8 cellular contexts compared by ENCODE assay signal in genomic region chrX:43882294-43882681, GRCh38. TPM values are rescaled to one million over a fixed set of nuclear protein-coding genes. Genes with fewer than 3 reads are reported as not detected.
A peak's percentile ranks its signal among the peaks of the same experiment; 100 is the strongest.
DNase-seq lines count a peak whose midpoint lies in the region; ATAC-seq, FAIRE-seq and TF ChIP-seq lines count a peak whose summit lies in the region.

MAOB (minus strand) TSS chrX:43882450; CDS start chrX:43882299, 151 bp downstream.

- intact Hi-C loops in breast epithelium (cut with DNase I; ENCODE audit: low total_unique reads) = no loop called here
- intact Hi-C loops in HepG2 (cut with micrococcal nuclease; ENCODE audit: unreplicated experiment) = loop anchor here (2.0 kb wide), 1 partner anchor 21 kb away; no protein-coding TSS in a partner anchor

- peak within 1 kb of the TSS; percentile 71 for H3K4me2 ChIP-seq in HepG2 (ENCODE audit: low read depth, low read length)

- H3K4me3 ChIP-seq in breast epithelium = peak within 1 kb of the TSS; percentile 35 to 68 (median 53)
- H3K4me3 ChIP-seq in HepG2 (replicated peaks in 1 of 3; ENCODE audit: insufficient read depth in 1 of 3, low read depth in 2 of 3, low read length in 3 of 3) = peak within 1 kb of the TSS; percentile 42 to 75 (median 69); a peak in 5 of 6 replicates

- peak; percentile 34 for DNase-seq in NCI-H2227 (lab: John Stamatoyannopoulos, UW; ENCODE audit: unreplicated experiment)
- DNase-seq in NCI-H2227 treated with DMSO at 0.1 percent for 48 hours (lab: John Stamatoyannopoulos, UW) = no peak
- DNase-seq in breast epithelium (ENCODE audit: low spot score in 2 of 2) = no peak
- peak; percentile 63 for DNase-seq in HepG2 (ENCODE audit: low spot score)
- peak; percentile 12 to 25 for DNase-seq in stimulated activated naive CD8-positive, alpha-beta T cell treated with anti-CD3 and anti-CD28 coated beads, Interleukin-15, amount 100 ng/mL, for 72 hours
- no peak for DNase-seq in cortex of kidney (lab: John Stamatoyannopoulos, UW)

- FAIRE-seq in HepG2 (lab: Jason Lieb, UNC) = peak; percentile 48

- TF ChIP-seq RAD21 in HepG2 (CRISPR knock-in tag; IDR thresholded peaks at IDR 0.05) = no peak

- no TSS peak for BruUV-seq in HepG2 (replicated peaks; lab: Mats Ljungman, UMichigan)

- no peaks in the 10 kb centered on the region for H3K4me1 Mint-ChIP-seq in stimulated activated naive CD8-positive, alpha-beta T cell treated with anti-CD3 and anti-CD28 coated beads, Interleukin-15, amount 100 ng/mL, for 72 hours

- no peaks in the 10 kb centered on the region for H3K9me3 ChIP-seq in breast epithelium
- H3K9me3 ChIP-seq in HepG2 (ENCODE audit: low read length) = no peaks in the 10 kb centered on the region

- H3K4me3 Mint-ChIP-seq in stimulated activated naive CD8-positive, alpha-beta T cell treated with anti-CD3 and anti-CD28 coated beads, Interleukin-15, amount 100 ng/mL, for 72 hours = peak within 1 kb of the TSS; percentile 12 to 24

- TF ChIP-seq EP300 in HepG2 (IDR thresholded peaks at IDR 0.05; ENCODE audit: low read depth in 2 of 2, low read length in 2 of 2) = peak in 1 of 2 experiments; percentile 29; a peak in 1 of 4 replicates
- no peak for TF ChIP-seq EP300 in HepG2 (CRISPR knock-in tag; IDR thresholded peaks at IDR 0.05; ENCODE audit: borderline replicate concordance)

- H3K27ac ChIP-seq in breast epithelium (peak within 1 kb of the TSS; percentile 17 to 72), HepG2 (ENCODE audit: extremely low read length, insufficient read depth, low read length) (peak within 1 kb of the TSS; percentile 91)

- no peaks in the 10 kb centered on the region for H3K79me2 ChIP-seq in HepG2 (ENCODE audit: insufficient read depth, low read length)

- TF ChIP-seq CTCF in breast epithelium (IDR thresholded peaks at IDR 0.05) (no peak), HepG2 (CRISPR knock-in tag; IDR thresholded peaks at IDR 0.05) (no peak)

- H3K27me3 ChIP-seq in breast epithelium (peaks cover 0 to 63% of the 10 kb centered on the region in 2 donors), HepG2 (ENCODE audit: control insufficient read depth in 1 of 2, insufficient read depth in 2 of 2, low read length in 2 of 2) (no peaks in the 10 kb centered on the region)

- no peak within 1 kb of the TSS for H2AFZ ChIP-seq in HepG2 (ENCODE audit: low read length)

- H3K27me3 Mint-ChIP-seq in stimulated activated naive CD8-positive, alpha-beta T cell treated with anti-CD3 and anti-CD28 coated beads, Interleukin-15, amount 100 ng/mL, for 72 hours = peaks cover 20% of the 10 kb centered on the region

- no peak within 1 kb of the TSS for H3K27ac Mint-ChIP-seq in stimulated activated naive CD8-positive, alpha-beta T cell treated with anti-CD3 and anti-CD28 coated beads, Interleukin-15, amount 100 ng/mL, for 72 hours

- no peaks in the 10 kb centered on the region for H3K36me3 ChIP-seq in breast epithelium
- H3K36me3 ChIP-seq in HepG2 (replicated peaks in 1 of 2; ENCODE audit: control insufficient read depth in 1 of 2, insufficient read depth in 2 of 2, low read length in 2 of 2) = no peaks in the 10 kb centered on the region

- CTCF ChIA-PET in HepG2 (lab: Yijun Ruan, JAX; ENCODE audit: low intra/inter-chr PET ratio, low total read pairs) = no interaction called here

- POLR2A ChIA-PET in HepG2 (lab: Yijun Ruan, JAX) = interaction anchor here (1.0 to 1.7 kb wide), 3 partner anchors 9 to 21 kb away, joined by 3 to 6 read pairs (median 3); no protein-coding TSS in a partner anchor

- peak within 1 kb of the TSS; percentile 74 for H3K9ac ChIP-seq in HepG2 (ENCODE audit: insufficient read depth, low read depth, low read length)

- ATAC-seq in HepG2 (peak; percentile 95), HG03135 (IDR thresholded peaks at IDR 0.05; ENCODE audit: unreplicated experiment) (no peak), HG03097 (IDR thresholded peaks at IDR 0.05; ENCODE audit: low FRiP score, unreplicated experiment) (no peak)
- peak; percentile 67 for ATAC-seq in stimulated activated naive CD8-positive, alpha-beta T cell treated with anti-CD3 and anti-CD28 coated beads, Interleukin-15, amount 100 ng/mL, for 72 hours

- TF ChIP-seq POLR2A in breast epithelium (IDR thresholded peaks at IDR 0.05) (no peak), HepG2 (IDR thresholded peaks at IDR 0.05; ENCODE audit: insufficient read depth in 1 of 2, low read depth in 2 of 2, low read length in 2 of 2) (peak in 1 of 2 experiments; percentile 45; a peak in 1 of 4 replicates)

- in situ Hi-C loops in HepG2 (cut with HindIII; ENCODE audit: extremely low pct_ligation_motif_present, low pct_unique_long_range_greater_than_20kb) = no loop called here

- H4K20me1 ChIP-seq in HepG2 (ENCODE audit: insufficient read depth, low read length) = no peaks in the 10 kb centered on the region

- no peaks in the 10 kb centered on the region for H3K4me1 ChIP-seq in breast epithelium
- H3K4me1 ChIP-seq in HepG2 (ENCODE audit: insufficient read depth, low read length) = peaks cover 40% of the 10 kb centered on the region

- no peaks in the 10 kb centered on the region for H3K9me3 Mint-ChIP-seq in stimulated activated naive CD8-positive, alpha-beta T cell treated with anti-CD3 and anti-CD28 coated beads, Interleukin-15, amount 100 ng/mL, for 72 hours

- 0% methylated on average over 1 of the region's 36 CpGs for WGBS in HepG2 (ENCODE audit: low lambda C conversion rate)

TF ChIP-seq in HepG2, 621 proteins besides CTCF, POLR2A, EP300 and RAD21 (continues in another document):
- TF ChIP-seq ZNF160 (CRISPR knock-in tag; IDR thresholded peaks at IDR 0.05) (peak; percentile 55; the same call in 1 of the 2 replicates), ZNF20 (CRISPR knock-in tag; IDR thresholded peaks at IDR 0.05) (no peak), HNRNPH1 (optimal IDR thresholded peaks at IDR 0.05; ENCODE audit: low read depth, low read length) (no peak), EEA1 (CRISPR knock-in tag; IDR thresholded peaks at IDR 0.05; ENCODE audit: borderline replicate concordance) (0 out of 2 replicates have a peak, but pooled peaks have one; percentile 45), PHF21A (CRISPR knock-in tag; IDR thresholded peaks at IDR 0.05) (peak; percentile 3; the same call in 1 of the 2 replicates), SMC3 (IDR thresholded peaks at IDR 0.05; ENCODE audit: low read length) (no peak), ZNF572 (CRISPR knock-in tag; IDR thresholded peaks at IDR 0.05) (no peak), ARID5B (CRISPR knock-in tag; IDR thresholded peaks at IDR 0.05) (peak; percentile 54), SUZ12 (IDR thresholded peaks at IDR 0.05; ENCODE audit: low read depth, low read length) (no peak)

RNA-seq across cellular contexts. Expression of gene MAOB, which starts in this region (rescaled TPM):
- total RNA-seq in breast epithelium (10 to 100 TPM; 42.0 to 46.0 (median 43.7) TPM), HepG2 (2016; rRNA removed; fragmentation: Illumina TruSeq; extraction: Trizol) (11.0 and 22.5 TPM in 2 replicates)
- 1.6 and 2.8 TPM in 2 replicates for total RNA-seq in HepG2 (2016; cell fraction: cytosol; rRNA removed; fragmentation: Illumina TruSeq; extraction: Trizol; ENCODE audit: low read depth)
- total RNA-seq in HepG2 (2016; cell fraction: insoluble cytoplasmic fraction; rRNA removed; fragmentation: Illumina TruSeq; extraction: Trizol) = 10.9 and 22.0 TPM in 2 replicates
- total RNA-seq in HepG2 (2016; cell fraction: membrane; rRNA removed; fragmentation: Illumina TruSeq; extraction: Trizol) = 5.7 and 6.7 TPM in 2 replicates
- 9.4 and 10.2 TPM in 2 replicates for total RNA-seq in HepG2 (2016; cell fraction: nucleus; rRNA removed; fragmentation: Illumina TruSeq; extraction: Trizol)
- 12.8 and 19.0 TPM in 2 replicates for polyA plus RNA-seq in HepG2 (2011; rRNA removed)
- polyA plus RNA-seq in HepG2 (2011; cell fraction: cytosol; rRNA removed) = 10.7 and 12.1 TPM in 2 replicates
- polyA plus RNA-seq in HepG2 (2011; cell fraction: nucleus; rRNA removed) = 4.2 and 5.1 TPM in 2 replicates
- polyA plus RNA-seq in HepG2 (2012) = 10.6 and 18.0 TPM in 2 replicates
- polyA plus RNA-seq in HepG2 (2016; cell fraction: cytosol; fragmentation: Illumina TruSeq; extraction: Trizol; ENCODE audit: low read depth) = 3.8 and 4.0 TPM in 2 replicates
- 38.0 and 44.2 TPM in 2 replicates for polyA plus RNA-seq in HepG2 (2016; cell fraction: insoluble cytoplasmic fraction; fragmentation: Illumina TruSeq; extraction: Trizol; ENCODE audit: low read depth)
- polyA plus RNA-seq in HepG2 (2016; cell fraction: membrane; fragmentation: Illumina TruSeq; extraction: Trizol; ENCODE audit: low read depth) = 8.5 and 9.0 TPM in 2 replicates
- polyA plus RNA-seq in HepG2 (2016; cell fraction: nucleus; fragmentation: Illumina TruSeq; extraction: Trizol; ENCODE audit: insufficient read depth, low read depth) = 18.1 and 19.9 TPM in 2 replicates
- 5.7 and 8.3 TPM in 2 replicates for polyA minus RNA-seq in HepG2 (2011; rRNA and poly(A)+ RNA removed; ENCODE audit: low replicate concordance)
- 5.1 and 7.0 TPM in 2 replicates for polyA minus RNA-seq in HepG2 (2011; cell fraction: cytosol; rRNA and poly(A)+ RNA removed)
- polyA minus RNA-seq in HepG2 (2011; cell fraction: nucleus; rRNA and poly(A)+ RNA removed) = 3.9 and 4.6 TPM in 2 replicates

Comparison
In these comparisons a context has a peak if more than half of its experiments do, and no peak if none do; other contexts are left out.
1. DNase-seq: peak in NCI-H2227 (single experiment), HepG2 (single experiment) and stimulated activated naive CD8-positive, alpha-beta T cell treated with anti-CD3 and anti-CD28 coated beads, Interleukin-15, amount 100 ng/mL, for 72 hours (2 of 2); none in NCI-H2227 treated with DMSO at 0.1 percent for 48 hours (single experiment), breast epithelium (0 of 2) and cortex of kidney (single experiment).
2. ATAC-seq: peak in HepG2 (single experiment) and stimulated activated naive CD8-positive, alpha-beta T cell treated with anti-CD3 and anti-CD28 coated beads, Interleukin-15, amount 100 ng/mL, for 72 hours (single experiment); none in HG03135 (single experiment) and HG03097 (single experiment).